Comparison of ENCODE assay signal across 8 cellular contexts in the genomic region with DNA sequence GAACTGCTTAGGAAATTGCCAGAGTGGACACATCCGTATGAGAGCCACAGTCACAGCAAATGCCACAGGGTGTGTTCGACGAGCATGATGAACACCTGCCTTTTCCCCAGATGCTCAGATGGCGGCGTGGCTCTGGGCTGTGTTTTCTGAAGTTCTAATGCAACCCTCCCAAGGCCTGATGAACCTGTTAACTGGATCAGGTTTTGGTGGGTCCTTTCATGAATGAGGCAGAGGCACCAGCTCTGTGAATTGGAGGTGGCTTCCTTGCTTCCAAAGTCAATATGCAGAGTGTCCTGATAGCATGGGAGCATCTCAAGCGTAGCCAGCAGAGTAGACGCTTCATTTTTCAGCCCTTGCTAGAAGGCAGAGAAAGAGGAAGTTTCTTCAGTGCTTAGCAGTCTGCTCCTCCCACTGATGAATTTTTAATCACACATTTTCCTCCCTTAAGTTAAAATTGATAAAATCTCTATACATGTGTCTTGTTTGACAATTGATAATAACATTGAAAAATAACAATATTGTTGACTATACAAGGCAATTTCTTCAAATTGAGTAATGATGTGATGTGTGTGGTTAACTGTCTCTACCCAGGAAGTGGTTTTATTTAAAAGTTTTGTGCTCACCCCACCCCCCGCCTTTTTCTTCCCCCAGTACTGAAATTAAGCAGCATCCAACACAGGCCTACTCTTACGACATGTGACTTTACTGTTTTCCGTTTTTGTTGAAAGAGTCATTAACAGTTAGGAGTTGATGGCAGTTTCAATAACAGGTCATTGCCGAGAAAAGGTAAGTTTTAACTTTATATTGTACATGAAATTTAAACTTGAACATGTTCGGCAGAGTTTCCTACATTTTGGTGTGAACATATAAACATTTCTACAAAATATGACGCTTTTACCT. TPM values are rescaled to one million over a fixed set of nuclear protein-coding genes. Genes with fewer than 3 reads are reported as not detected.
DNase-seq lines count a peak whose midpoint lies in the region; ATAC-seq and TF ChIP-seq lines count a peak whose summit lies in the region.

A gene (plus strand): TSS at position 739 of the 900 bp plus-strand sequence.

- ATAC-seq in GM18868 (IDR thresholded peaks at IDR 0.05; ENCODE audit: unreplicated experiment) (peak; percentile 89), HG02943 (IDR thresholded peaks at IDR 0.05; ENCODE audit: low read depth, unreplicated experiment) (peak; percentile 92), omental fat pad (ENCODE audit: low FRiP score) (no peak), aorta (ENCODE audit: low FRiP score) (peak; percentile 72)

- H3K4me3 ChIP-seq in aorta (ENCODE audit: low read length in 2 of 2) (no peak within 1 kb of the TSS), foreskin fibroblast (ENCODE audit: low read depth in 1 of 2, low read length in 2 of 2) (no peak within 1 kb of the TSS)

- no peaks in the 10 kb centered on the region for H3K9me3 ChIP-seq in aorta (ENCODE audit: control insufficient read depth, low read length)

- H3K4me1 ChIP-seq in aorta (ENCODE audit: control insufficient read depth in 1 of 2, insufficient read depth in 2 of 2, low read length in 2 of 2) = peaks cover 0 to 2% of the 10 kb centered on the region in 2 donors

- TF ChIP-seq CTCF in omental fat pad (IDR thresholded peaks at IDR 0.05) (no peak), foreskin fibroblast (IDR thresholded peaks at IDR 0.05; ENCODE audit: low read depth, low read length) (no peak)

- intact Hi-C loops in aorta (cut with DNase I) = no loop called here

- no peak within 1 kb of the TSS for H3K27ac ChIP-seq in aorta (ENCODE audit: low read depth in 1 of 2, low read length in 2 of 2)

- no peaks in the 10 kb centered on the region for H3K27me3 ChIP-seq in aorta (ENCODE audit: control insufficient read depth in 1 of 2, insufficient read depth in 2 of 2, low read length in 1 of 2)

- 81 to 90% methylated on average over 13 of the region's 13 CpGs for WGBS in aorta, 2 donors

- no peaks in the 10 kb centered on the region for H3K36me3 ChIP-seq in aorta (ENCODE audit: control insufficient read depth in 1 of 2, insufficient read depth in 2 of 2, low read length in 1 of 2)

- DNase-seq in SIG-M5 treated with dmso at 0.1 percent for 504 hours (lab: John Stamatoyannopoulos, UW; ENCODE audit: unreplicated experiment) (peak; percentile 98), omental fat pad (ENCODE audit: low spot score) (no peak), aorta (peak in 1 of 2 donors; percentile 55), foreskin fibroblast (no peak), NCI-H1092 (lab: John Stamatoyannopoulos, UW) (no peak)
- DNase-seq in activated gamma-delta T cell treated with anti-CD3 and anti-CD28 coated beads, Interleukin-2, amount 50 U/mL, for 16 hours (ENCODE audit: low read depth) = peak; percentile 59

RNA-seq across cellular contexts. Expression of the gene that starts here (rescaled TPM):
- total RNA-seq in omental fat pad = 10 to 100 TPM; 12.2 to 27.6 (median 20.7) TPM
- 10 to 100 TPM; 14.8 to 26.2 TPM for total RNA-seq in aorta
- polyA plus RNA-seq in aorta = 10 to 100 TPM in 1 of 2 donors, 1 to 10 TPM in 1; 9.8 to 10.7 TPM

Comparison
In these comparisons a context has a peak if more than half of its experiments do, and no peak if none do; other contexts are left out.
1. DNase-seq: peak in SIG-M5 treated with dmso at 0.1 percent for 504 hours (single experiment) and activated gamma-delta T cell treated with anti-CD3 and anti-CD28 coated beads, Interleukin-2, amount 50 U/mL, for 16 hours (single experiment); none in omental fat pad (single experiment), foreskin fibroblast (0 of 2) and NCI-H1092 (single experiment).